16 cellular contexts compared by ENCODE assay signal in genomic region chr1:209375097-209375496, GRCh38.
A peak's percentile ranks its signal among the peaks of the same experiment; 100 is the strongest.
DNase-seq lines count a peak whose midpoint lies in the region; ATAC-seq, FAIRE-seq and TF ChIP-seq lines count a peak whose summit lies in the region.
"Had no signal": no experiment of that assay in that cellular context is flagged by ENCODE, and none has a peak within 500 bp of the region (broad histone marks: within the 10 kb centered on the region; RNA-seq: fewer than 3 reads in every experiment).

No MANE protein-coding gene starts in this region.

- H3K4me1 ChIP-seq in PC-9 (replicated peaks; ENCODE audit: insufficient read depth) (peaks cover 39% of the 10 kb centered on the region), foreskin keratinocyte (peaks cover 35% of the 10 kb centered on the region)

- H2AFZ ChIP-seq in PC-9, result no peak overlapping the region

- CTCF ChIA-PET in PC-9 (lab: Charles Lee), result interaction anchor here (0.9 to 2.1 kb wide), 2 partner anchors 18 to 54 kb away, joined by 4 to 6 read pairs; no protein-coding TSS in a partner anchor

- peaks cover 19% of the 10 kb centered on the region for H3F3A ChIP-seq in PC-9 (ENCODE audit: insufficient read depth, low read depth)

- intact Hi-C loops in PC-9 (cut with micrococcal nuclease; ENCODE audit: unreplicated experiment), result no loop called here

- H3K9me3 Mint-ChIP-seq in neural crest cell, result no peaks in the 10 kb centered on the region
- no peaks in the 10 kb centered on the region for H3K9me3 Mint-ChIP-seq in activated naive CD4-positive, alpha-beta T cell treated with anti-CD3 and anti-CD28 coated beads, Interleukin-2, amount 50 U/mL, for 72 hours
- H3K9me3 Mint-ChIP-seq: CD4-positive, alpha-beta T cell had no signal

- H3K9me2 ChIP-seq in PC-9 (ENCODE audit: insufficient read depth), result no peaks in the 10 kb centered on the region

- no peak overlapping the region for H3K4me3 ChIP-seq in PC-9
- H3K4me3 ChIP-seq: HAP-1 had no signal

- H3K4me2 ChIP-seq in PC-9, result peak overlapping the region; percentile 76

- DNase-seq in DMS79 treated with DMSO at 0.1 percent for 48 hours (lab: John Stamatoyannopoulos, UW), result peak; percentile 88
- no peak for DNase-seq in PC-9
- no peak for DNase-seq in foreskin keratinocyte
- no peak for DNase-seq in neural crest cell (ENCODE audit: low read depth, low spot score)
- DNase-seq in H54 (ENCODE audit: insufficient read length, low spot score), result no peak
- DNase-seq in activated naive CD4-positive, alpha-beta T cell treated with anti-CD3 and anti-CD28 coated beads, Interleukin-2, amount 50 U/mL, for 72 hours (ENCODE audit: low spot score in 2 of 2), result no peak
- DNase-seq: Calu3; CD4-positive, alpha-beta T cell; GF-D8; NCI-H146; NCI-H345; NCI-H526 treated with DMSO at 0.1 percent for 48 hours had no signal

- no peaks in the 10 kb centered on the region for H3K9me3 ChIP-seq in PC-9 (ENCODE audit: insufficient read depth, low read depth)
- H3K9me3 ChIP-seq: HAP-1 had no signal

- no peaks in the 10 kb centered on the region for H3K79me2 ChIP-seq in PC-9 (ENCODE audit: low read depth)

- POLR2A ChIA-PET in PC-9 (lab: Charles Lee; ENCODE audit: unreplicated experiment), result interaction anchor here (0.5 to 1.4 kb wide), 5 partner anchors 12 to 1548 kb away, joined by 3 to 8 read pairs (median 3); no protein-coding TSS in a partner anchor

- H3K27ac ChIP-seq in PC-9 (peak overlapping the region; percentile 90), foreskin keratinocyte (peak overlapping the region; percentile 59)

- TF ChIP-seq CTCF in PC-9 (conservative IDR thresholded peaks at IDR 0.05), result no peak
- no peak for TF ChIP-seq CTCF in foreskin keratinocyte (conservative IDR thresholded peaks at IDR 0.05)
- no peak for TF ChIP-seq CTCF in neural crest cell (conservative IDR thresholded peaks at IDR 0.05)

- FAIRE-seq in H54 (lab: Jason Lieb, UNC), result no peak

- no peaks in the 10 kb centered on the region for H3K27me3 Mint-ChIP-seq in neural crest cell (ENCODE audit: low read depth)

- peak overlapping the region; percentile 20 for H3K27ac Mint-ChIP-seq in neural crest cell (ENCODE audit: unreplicated experiment)
- no peak overlapping the region for H3K27ac Mint-ChIP-seq in activated naive CD4-positive, alpha-beta T cell treated with anti-CD3 and anti-CD28 coated beads, Interleukin-2, amount 50 U/mL, for 72 hours
- H3K27ac Mint-ChIP-seq: CD4-positive, alpha-beta T cell; IgD-negative memory B cell had no signal

- no peaks in the 10 kb centered on the region for H3K36me3 ChIP-seq in PC-9 (ENCODE audit: low read depth)
- H3K36me3 ChIP-seq: HAP-1 had no signal

- no peak for TF ChIP-seq POLR2A in H54 (IDR thresholded peaks at IDR 0.05; ENCODE audit: low read depth, low read length)

- no peak for ATAC-seq in foreskin keratinocyte
- ATAC-seq in HG03135 (IDR thresholded peaks at IDR 0.05; ENCODE audit: unreplicated experiment), result no peak
- ATAC-seq in activated naive CD4-positive, alpha-beta T cell treated with anti-CD3 and anti-CD28 coated beads, Interleukin-2, amount 50 U/mL, for 72 hours, result no peak
- ATAC-seq in activated CD4-positive, CD25-positive, alpha-beta regulatory T cell treated with anti-CD3 and anti-CD28 coated beads, Interleukin-2, amount 50 U/mL, for 24 hours, result no peak

- BruUV-seq in PC-9 (replicated peaks; lab: Mats Ljungman, UMichigan), result TSS peak; percentile 69

- H3K4me3 Mint-ChIP-seq in neural crest cell, result no peak overlapping the region
- H3K4me3 Mint-ChIP-seq: CD4-positive, alpha-beta T cell; IgD-negative memory B cell had no signal

- H3K27me3 ChIP-seq in PC-9 (ENCODE audit: insufficient read depth, low read depth), result no peaks in the 10 kb centered on the region
- H3K27me3 ChIP-seq in foreskin keratinocyte, result no peaks in the 10 kb centered on the region

- H3K4me1 Mint-ChIP-seq in neural crest cell, result peaks cover 34% of the 10 kb centered on the region
- H3K4me1 Mint-ChIP-seq: IgD-negative memory B cell had no signal

- no peaks in the 10 kb centered on the region for H3K36me3 Mint-ChIP-seq in neural crest cell (ENCODE audit: low read depth)
- no peaks in the 10 kb centered on the region for H3K36me3 Mint-ChIP-seq in activated naive CD4-positive, alpha-beta T cell treated with anti-CD3 and anti-CD28 coated beads, Interleukin-2, amount 50 U/mL, for 72 hours
- H3K36me3 Mint-ChIP-seq: IgD-negative memory B cell had no signal

- no peaks in the 10 kb centered on the region for H4K20me1 ChIP-seq in PC-9 (ENCODE audit: insufficient read depth)
